Comparison of ENCODE assay signal across 21 cellular contexts in the genomic region with DNA sequence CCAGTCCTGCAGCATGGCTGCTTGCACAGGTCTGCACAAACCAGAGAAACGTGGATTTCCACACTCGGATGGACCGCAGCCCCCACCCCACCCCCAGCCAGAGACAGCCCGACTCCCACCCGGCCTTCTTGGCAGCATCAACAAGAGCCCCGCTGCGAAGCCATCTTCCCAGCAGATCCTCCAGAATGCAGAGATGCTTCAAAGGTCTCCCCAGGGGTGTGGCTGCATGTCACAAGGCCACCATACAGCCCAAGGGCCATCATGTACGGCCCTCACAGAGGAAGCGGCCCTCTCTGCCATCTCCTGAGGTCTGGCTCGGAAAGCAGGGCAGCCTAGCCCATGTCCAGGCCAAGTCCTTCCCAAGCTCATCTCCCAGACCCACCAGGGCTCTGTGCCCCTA. TPM values are rescaled to one million over a fixed set of nuclear protein-coding genes. Genes with fewer than 3 reads are reported as not detected.
A peak's percentile ranks its signal among the peaks of the same experiment; 100 is the strongest.
DNase-seq lines count a peak whose midpoint lies in the region; ATAC-seq and TF ChIP-seq lines count a peak whose summit lies in the region.
"Had no signal": no experiment of that assay in that cellular context is flagged by ENCODE, and none has a peak within 500 bp of the region (broad histone marks: within the 10 kb centered on the region; RNA-seq: fewer than 3 reads in every experiment).

No MANE protein-coding gene starts in this region.

- H2AFZ ChIP-seq in OCI-LY7 (ENCODE audit: low read length) = no peak overlapping the region
- H2AFZ ChIP-seq in MM.1S (ENCODE audit: low read length) = no peak overlapping the region
- H2AFZ ChIP-seq: GM23338 had no signal

- CTCF ChIA-PET in naive thymus-derived CD4-positive, alpha-beta T cell (lab: Charles Lee) = no interaction called here
- CTCF ChIA-PET in OCI-LY7 (lab: Charles Lee; ENCODE audit: unreplicated experiment) = interaction anchor here (0.5 kb wide), 1 partner anchor 246 kb away, joined by 4 read pairs; no protein-coding TSS in a partner anchor

- peaks cover 64% of the 10 kb centered on the region for H3K4me1 Mint-ChIP-seq in activated naive CD8-positive, alpha-beta T cell (ENCODE audit: low read depth)
- peaks cover 58% of the 10 kb centered on the region for H3K4me1 Mint-ChIP-seq in activated naive CD8-positive, alpha-beta T cell treated with anti-CD3 and anti-CD28 coated beads for 36 hours
- H3K4me1 Mint-ChIP-seq in naive thymus-derived CD4-positive, alpha-beta T cell = peaks cover 33 to 80% (median 66%) of the 10 kb centered on the region in 7 donors

- H3K4me2 ChIP-seq in OCI-LY7 (ENCODE audit: low read length) (no peak overlapping the region), MM.1S (ENCODE audit: low read depth, low read length) (no peak overlapping the region)
- H3K4me2 ChIP-seq: GM23338, KMS-11 had no signal

- H3F3A ChIP-seq in MM.1S (ENCODE audit: insufficient read depth, low read length) = no peaks in the 10 kb centered on the region

- H3K27me3 ChIP-seq in naive thymus-derived CD4-positive, alpha-beta T cell (ENCODE audit: control insufficient read depth in 2 of 2, insufficient read depth in 2 of 2, low read length in 2 of 2) = no peaks in the 10 kb centered on the region
- H3K27me3 ChIP-seq in MM.1S (replicated peaks; ENCODE audit: insufficient read depth, low read length) = no peaks in the 10 kb centered on the region

- H3K36me3 ChIP-seq in naive thymus-derived CD4-positive, alpha-beta T cell (ENCODE audit: control insufficient read depth in 2 of 3, insufficient read depth in 3 of 3, low read length in 3 of 3) = peaks cover 0 to 16% (median 0%) of the 10 kb centered on the region in 3 experiments
- no peaks in the 10 kb centered on the region; the same call in 1 of the 2 replicates for H3K36me3 ChIP-seq in OCI-LY7 (ENCODE audit: insufficient read depth, low read length)
- H3K36me3 ChIP-seq in MM.1S (replicated peaks; ENCODE audit: insufficient read depth, low read length) = no peaks in the 10 kb centered on the region

- intact Hi-C loops in naive thymus-derived CD4-positive, alpha-beta T cell (cut with micrococcal nuclease) = no loop called here
- intact Hi-C loops in OCI-LY7 (cut with micrococcal nuclease; ENCODE audit: unreplicated experiment) = no loop called here

- no peak overlapping the region for H3K27ac ChIP-seq in coronary artery
- no peak overlapping the region for H3K27ac ChIP-seq in naive thymus-derived CD4-positive, alpha-beta T cell (ENCODE audit: low read depth, low read length)
- peak overlapping the region; percentile 90 for H3K27ac ChIP-seq in substantia nigra (ENCODE audit: low read depth, low read length, poor library complexity, severe bottlenecking)
- H3K27ac ChIP-seq in OCI-LY7 (ENCODE audit: low read depth, low read length, poor library complexity, severe bottlenecking) = no peak overlapping the region
- H3K27ac ChIP-seq in MM.1S (ENCODE audit: low read length) = no peak overlapping the region
- H3K27ac ChIP-seq: KMS-11 had no signal

- no TSS peak for BruUV-seq in OCI-LY7 (replicated peaks; lab: Mats Ljungman, UMichigan)

- H3K9me3 Mint-ChIP-seq in activated naive CD8-positive, alpha-beta T cell (ENCODE audit: low read depth) = peaks cover 4% of the 10 kb centered on the region
- H3K9me3 Mint-ChIP-seq in activated naive CD8-positive, alpha-beta T cell treated with anti-CD3 and anti-CD28 coated beads for 36 hours = peaks cover 17% of the 10 kb centered on the region
- H3K9me3 Mint-ChIP-seq in naive thymus-derived CD4-positive, alpha-beta T cell = peaks cover 0 to 25% (median 13%) of the 10 kb centered on the region in 11 donors

- TF ChIP-seq CTCF in coronary artery (IDR thresholded peaks at IDR 0.05) (no peak), OCI-LY7 (conservative IDR thresholded peaks at IDR 0.05; ENCODE audit: low read length) (no peak), MM.1S (IDR thresholded peaks at IDR 0.05; ENCODE audit: low read length) (no peak)

- no peak for DNase-seq in activated naive CD8-positive, alpha-beta T cell treated with anti-CD3 and anti-CD28 coated beads for 36 hours
- DNase-seq in coronary artery (ENCODE audit: low spot score) = peak; percentile 66
- no peak for DNase-seq in naive thymus-derived CD4-positive, alpha-beta T cell
- DNase-seq in substantia nigra (lab: John Stamatoyannopoulos, UW) = peak in 1 of 49 donors; percentile 47
- DNase-seq in amniotic stem cell (lab: John Stamatoyannopoulos, UW) = no peak
- DNase-seq in OCI-LY7 (ENCODE audit: low spot score) = no peak
- DNase-seq in MM.1S = no peak
- DNase-seq: 8988T, C1 segment of cervical spinal cord, IMR-90, MV-4-11, NCI-H1694, NCI-H446, NCI-H526 treated with DMSO at 0.1 percent for 48 hours, PC-3, RPMI8226, SIG-M5 had no signal

- no peaks in the 10 kb centered on the region for H3K79me2 ChIP-seq in OCI-LY7 (ENCODE audit: insufficient read depth, low read depth, low read length)
- 0 out of 2 replicates have a peak, but pooled peaks cover 2% of the 10 kb centered on the region for H3K79me2 ChIP-seq in MM.1S (ENCODE audit: low read length)

- H3K9me3 ChIP-seq in naive thymus-derived CD4-positive, alpha-beta T cell (ENCODE audit: control insufficient read depth in 2 of 3, low read length in 3 of 3) = peaks cover 0 to 14% (median 7%) of the 10 kb centered on the region in 3 experiments
- peaks cover 10% of the 10 kb centered on the region; the same call in 1 of the 2 replicates for H3K9me3 ChIP-seq in OCI-LY7 (ENCODE audit: low read length)
- H3K9me3 ChIP-seq in MM.1S (replicated peaks; ENCODE audit: insufficient read depth, low read length) = no peaks in the 10 kb centered on the region

- no peak for ATAC-seq in naive thymus-derived CD4-positive, alpha-beta T cell
- ATAC-seq: GM23338, HCT116, PC-3 had no signal

- H3K4me3 Mint-ChIP-seq in activated naive CD8-positive, alpha-beta T cell = no peak overlapping the region
- H3K4me3 Mint-ChIP-seq in activated naive CD8-positive, alpha-beta T cell treated with anti-CD3 and anti-CD28 coated beads for 36 hours = no peak overlapping the region
- H3K4me3 Mint-ChIP-seq in naive thymus-derived CD4-positive, alpha-beta T cell = no peak overlapping the region
- H3K4me3 Mint-ChIP-seq: GM23338 had no signal

- POLR2A ChIA-PET in naive thymus-derived CD4-positive, alpha-beta T cell (lab: Charles Lee) = interaction anchor here (1.9 kb wide), 1 partner anchor 21 kb away, joined by 8 read pairs; no protein-coding TSS in a partner anchor
- POLR2A ChIA-PET in OCI-LY7 (lab: Charles Lee) = no interaction called here

- peak overlapping the region; percentile 93 for H3K27ac Mint-ChIP-seq in activated naive CD8-positive, alpha-beta T cell
- H3K27ac Mint-ChIP-seq in activated naive CD8-positive, alpha-beta T cell treated with anti-CD3 and anti-CD28 coated beads for 36 hours = no peak overlapping the region
- H3K27ac Mint-ChIP-seq in naive thymus-derived CD4-positive, alpha-beta T cell = peak overlapping the region in 6 of 9 donors; percentile 16 to 84 (median 75)
- H3K27ac Mint-ChIP-seq: GM23338 had no signal

- no peaks in the 10 kb centered on the region for H3K27me3 Mint-ChIP-seq in activated naive CD8-positive, alpha-beta T cell
- H3K27me3 Mint-ChIP-seq in activated naive CD8-positive, alpha-beta T cell treated with anti-CD3 and anti-CD28 coated beads for 36 hours = no peaks in the 10 kb centered on the region
- no peaks in the 10 kb centered on the region for H3K27me3 Mint-ChIP-seq in naive thymus-derived CD4-positive, alpha-beta T cell

- peaks cover 13 to 27% of the 10 kb centered on the region in 2 donors for H3K4me1 ChIP-seq in naive thymus-derived CD4-positive, alpha-beta T cell (ENCODE audit: control insufficient read depth in 2 of 2, insufficient read depth in 2 of 2, low read length in 2 of 2)
- peaks cover 12% of the 10 kb centered on the region for H3K4me1 ChIP-seq in OCI-LY7 (ENCODE audit: insufficient read depth, low read length, poor library complexity, severe bottlenecking)
- no peaks in the 10 kb centered on the region for H3K4me1 ChIP-seq in MM.1S (ENCODE audit: low read length)

- H4K20me1 ChIP-seq in OCI-LY7 (ENCODE audit: insufficient read depth, low read length) = no peaks in the 10 kb centered on the region; the same call in 1 of the 2 replicates
- H4K20me1 ChIP-seq in MM.1S (ENCODE audit: insufficient read depth, low read length) = no peaks in the 10 kb centered on the region

- H3K36me3 Mint-ChIP-seq in activated naive CD8-positive, alpha-beta T cell = peaks cover 16% of the 10 kb centered on the region
- H3K36me3 Mint-ChIP-seq in activated naive CD8-positive, alpha-beta T cell treated with anti-CD3 and anti-CD28 coated beads for 36 hours = peaks cover 38% of the 10 kb centered on the region
- peaks cover 22 to 45% (median 33%) of the 10 kb centered on the region in 5 donors for H3K36me3 Mint-ChIP-seq in naive thymus-derived CD4-positive, alpha-beta T cell

- no peak overlapping the region for H3K9ac ChIP-seq in MM.1S (ENCODE audit: low read length)
- H3K9ac ChIP-seq: KMS-11 had no signal

- H3K4me3 ChIP-seq in coronary artery = no peak overlapping the region
- no peak overlapping the region for H3K4me3 ChIP-seq in naive thymus-derived CD4-positive, alpha-beta T cell (ENCODE audit: low read length)
- no peak overlapping the region for H3K4me3 ChIP-seq in OCI-LY7 (ENCODE audit: low read depth, low read length, poor library complexity, severe bottlenecking)
- no peak overlapping the region for H3K4me3 ChIP-seq in MM.1S (ENCODE audit: low read length)
- H3K4me3 ChIP-seq: GM23338 had no signal

- no peaks in the 10 kb centered on the region for H3K9me2 ChIP-seq in OCI-LY7 (ENCODE audit: insufficient read depth, low read length)
- no peaks in the 10 kb centered on the region for H3K9me2 ChIP-seq in MM.1S (replicated peaks; ENCODE audit: insufficient read depth, low read length)

RNA-seq across cellular contexts. Expression of gene DNMT3A, which starts 11.5 kb away (rescaled TPM):
- total RNA-seq in activated naive CD8-positive, alpha-beta T cell treated with anti-CD3 and anti-CD28 coated beads for 36 hours = 10 to 100 TPM; 90.7 to 92.2 TPM
- total RNA-seq in naive thymus-derived CD4-positive, alpha-beta T cell = 100 to 1,000 TPM in 3 of 5 experiments, 10 to 100 TPM in 2; 78.9 to 117 (median 106) TPM
- 10 to 100 TPM; 19.4 to 29.0 TPM for polyA plus RNA-seq in naive thymus-derived CD4-positive, alpha-beta T cell
- total RNA-seq in OCI-LY7 (2014; rRNA removed; shearing (Covaris generic)) = 2.6 and 2.8 TPM in 2 replicates
- 7.2 and 7.3 TPM in 2 replicates for total RNA-seq in OCI-LY7 (2022)

Comparison
In these comparisons a context has a peak if more than half of its experiments do, and no peak if none do; other contexts are left out.
1. RNA of gene DNMT3A, which starts 11.5 kb away (total RNA-seq): 78.9 to 117 TPM in naive thymus-derived CD4-positive, alpha-beta T cell and 90.7 to 92.2 TPM in activated naive CD8-positive, alpha-beta T cell treated with anti-CD3 and anti-CD28 coated beads for 36 hours; 2.6 to 7.3 TPM in OCI-LY7; every median in the first group is over 4 times any median in the second.